Comparison of ENCODE assay signal across 8 cellular contexts in the genomic region with DNA sequence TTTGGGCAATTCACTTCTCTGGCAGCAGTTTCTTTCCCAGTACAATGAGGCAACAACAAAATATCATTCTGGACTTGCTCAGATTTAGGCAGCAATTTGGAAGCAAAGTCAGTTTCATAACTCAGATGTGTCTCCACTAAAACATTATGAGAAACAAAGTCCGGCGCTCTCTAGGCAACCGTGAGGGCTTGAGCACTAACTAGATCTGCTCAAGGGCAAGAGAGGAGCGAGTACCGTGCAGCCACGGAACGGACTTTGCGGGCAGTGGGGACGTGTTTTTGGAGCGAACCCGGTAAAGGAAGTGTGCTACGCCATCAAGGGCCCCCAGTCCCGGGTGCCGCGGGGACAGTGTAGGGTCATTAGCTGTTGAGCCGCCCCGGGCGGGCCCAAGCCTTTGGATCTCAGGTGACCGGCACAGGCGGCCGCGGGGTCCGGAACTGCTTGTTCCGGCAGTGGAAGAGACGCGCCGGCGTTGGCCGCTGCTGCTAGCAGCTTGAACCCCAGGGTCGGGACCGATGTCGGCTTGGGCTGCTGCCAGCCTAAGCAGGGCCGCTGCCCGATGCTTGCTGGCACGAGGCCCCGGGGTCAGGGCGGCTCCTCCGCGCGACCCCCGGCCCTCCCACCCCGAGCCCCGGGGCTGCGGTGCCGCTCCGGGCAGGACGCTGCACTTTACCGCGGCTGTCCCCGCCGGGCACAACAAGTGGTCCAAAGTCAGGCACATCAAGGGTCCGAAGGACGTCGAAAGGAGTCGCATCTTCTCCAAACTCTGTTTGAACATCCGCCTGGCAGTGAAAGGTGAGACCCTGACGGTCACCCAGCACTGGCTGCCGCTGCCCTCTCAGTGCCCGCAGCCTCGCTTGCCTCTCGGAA. TPM values are rescaled to one million over a fixed set of nuclear protein-coding genes. Genes with fewer than 3 reads are reported as not detected.
DNase-seq lines count a peak whose midpoint lies in the region; ATAC-seq and TF ChIP-seq lines count a peak whose summit lies in the region.

A gene (plus strand): TSS at position 327 of the 870 bp plus-strand sequence. CDS start 189 bp downstream, at position 516.

- H3K4me3 Mint-ChIP-seq in activated T-helper 1 cell treated with anti-CD3 and anti-CD28 coated beads, Interleukin-12 subunit alpha, Interleukin-12 subunit beta, Interleukin-2, Interleukin-4 antibody, amounts not matched to agents 30 ng/mL and 10 ng/mL and 1 ng/mL, durations not matched to agents 14 hours and 24 hours and 36 hours, result peak within 1 kb of the TSS; percentile 99
- peak within 1 kb of the TSS; percentile 92 to 97 (median 95) for H3K4me3 Mint-ChIP-seq in naive thymus-derived CD4-positive, alpha-beta T cell
- H3K4me3 Mint-ChIP-seq in stimulated activated effector memory CD8-positive, alpha-beta T cell treated with anti-CD3 and anti-CD28 coated beads, Interleukin-12 subunit alpha, Interleukin-12 subunit beta, amount 100 ng/mL, for 72 hours, result peak within 1 kb of the TSS; percentile 84

- POLR2A ChIA-PET in naive thymus-derived CD4-positive, alpha-beta T cell (lab: Charles Lee), result interaction anchor here (0.6 to 3.5 kb wide), 16 partner anchors 10 to 635 kb away, joined by 3 to 15 read pairs (median 3); a partner anchor contains a TSS

- H3K4me1 ChIP-seq in naive thymus-derived CD4-positive, alpha-beta T cell (ENCODE audit: control insufficient read depth in 2 of 2, insufficient read depth in 2 of 2, low read length in 2 of 2), result peaks cover 17 to 34% of the 10 kb centered on the region in 2 donors

- H3K9me3 ChIP-seq in naive thymus-derived CD4-positive, alpha-beta T cell (ENCODE audit: control insufficient read depth in 2 of 3, low read length in 3 of 3), result no peaks in the 10 kb centered on the region

- CTCF ChIA-PET in naive thymus-derived CD4-positive, alpha-beta T cell (lab: Charles Lee), result interaction anchor here (0.6 to 0.8 kb wide), 2 partner anchors 11 to 150 kb away, joined by 3 read pairs; no protein-coding TSS in a partner anchor

- peak within 1 kb of the TSS; percentile 86 for H3K27ac ChIP-seq in naive thymus-derived CD4-positive, alpha-beta T cell (ENCODE audit: low read depth, low read length)

- intact Hi-C loops in activated T-helper 1 cell treated with anti-CD3 and anti-CD28 coated beads, Interleukin-12 subunit alpha, Interleukin-12 subunit beta, Interleukin-2, Interleukin-4 antibody, amounts not matched to agents 30 ng/mL and 10 ng/mL and 1 ng/mL, durations not matched to agents 14 hours and 24 hours and 36 hours (cut with micrococcal nuclease), result loop anchor here (1.0 kb wide), 4 partner anchors 11 to 78 kb away; a partner anchor contains a TSS
- intact Hi-C loops in naive thymus-derived CD4-positive, alpha-beta T cell (cut with micrococcal nuclease), result loop anchor here (1.0 to 10.0 kb wide), 6 partner anchors 11 to 244 kb away; a partner anchor contains a TSS

- peak within 1 kb of the TSS; percentile 92 for H3K4me3 ChIP-seq in fibroblast of mammary gland (ENCODE audit: control insufficient read depth, low read depth, low read length)
- H3K4me3 ChIP-seq in naive thymus-derived CD4-positive, alpha-beta T cell (ENCODE audit: low read length), result peak within 1 kb of the TSS; percentile 68

- peaks cover 13% of the 10 kb centered on the region for H3K36me3 Mint-ChIP-seq in activated T-helper 1 cell treated with anti-CD3 and anti-CD28 coated beads, Interleukin-12 subunit alpha, Interleukin-12 subunit beta, Interleukin-2, Interleukin-4 antibody, amounts not matched to agents 30 ng/mL and 10 ng/mL and 1 ng/mL, durations not matched to agents 14 hours and 24 hours and 36 hours (ENCODE audit: low read depth)
- H3K36me3 Mint-ChIP-seq in naive thymus-derived CD4-positive, alpha-beta T cell, result peaks cover 5 to 12% (median 6%) of the 10 kb centered on the region in 5 donors
- peaks cover 27% of the 10 kb centered on the region for H3K36me3 Mint-ChIP-seq in stimulated activated effector memory CD8-positive, alpha-beta T cell treated with anti-CD3 and anti-CD28 coated beads, Interleukin-12 subunit alpha, Interleukin-12 subunit beta, amount 100 ng/mL, for 72 hours

- no peaks in the 10 kb centered on the region for H3K27me3 Mint-ChIP-seq in activated T-helper 1 cell treated with anti-CD3 and anti-CD28 coated beads, Interleukin-12 subunit alpha, Interleukin-12 subunit beta, Interleukin-2, Interleukin-4 antibody, amounts not matched to agents 30 ng/mL and 10 ng/mL and 1 ng/mL, durations not matched to agents 14 hours and 24 hours and 36 hours (ENCODE audit: insufficient read depth)
- no peaks in the 10 kb centered on the region for H3K27me3 Mint-ChIP-seq in naive thymus-derived CD4-positive, alpha-beta T cell

- peak within 1 kb of the TSS; percentile 94 for H3K27ac Mint-ChIP-seq in activated T-helper 1 cell treated with anti-CD3 and anti-CD28 coated beads, Interleukin-12 subunit alpha, Interleukin-12 subunit beta, Interleukin-2, Interleukin-4 antibody, amounts not matched to agents 30 ng/mL and 10 ng/mL and 1 ng/mL, durations not matched to agents 14 hours and 24 hours and 36 hours
- peak within 1 kb of the TSS; percentile 93 to 98 (median 97) for H3K27ac Mint-ChIP-seq in naive thymus-derived CD4-positive, alpha-beta T cell
- peak within 1 kb of the TSS; percentile 94 for H3K27ac Mint-ChIP-seq in stimulated activated effector memory CD8-positive, alpha-beta T cell treated with anti-CD3 and anti-CD28 coated beads, Interleukin-12 subunit alpha, Interleukin-12 subunit beta, amount 100 ng/mL, for 72 hours

- no peak for TF ChIP-seq CTCF in fibroblast of mammary gland (conservative IDR thresholded peaks at IDR 0.05; ENCODE audit: control insufficient read depth, insufficient read depth, low read depth, low read length)

- peak; percentile 67 for DNase-seq in DMS79 treated with DMSO at 0.1 percent for 48 hours (lab: John Stamatoyannopoulos, UW)
- peak; percentile 79 for DNase-seq in LHCN-M2 (ENCODE audit: low read depth)
- DNase-seq in RPMI8226, result peak; percentile 87
- peak; percentile 75 for DNase-seq in activated T-helper 1 cell treated with anti-CD3 and anti-CD28 coated beads, Interleukin-12 subunit alpha, Interleukin-12 subunit beta, Interleukin-2, Interleukin-4 antibody, amounts not matched to agents 30 ng/mL and 10 ng/mL and 1 ng/mL, durations not matched to agents 14 hours and 24 hours and 36 hours (ENCODE audit: low spot score)
- peak; percentile 82 for DNase-seq in fibroblast of mammary gland (ENCODE audit: low read depth)
- peak; percentile 54 to 83 (median 71) for DNase-seq in naive thymus-derived CD4-positive, alpha-beta T cell
- DNase-seq in stimulated activated effector memory CD8-positive, alpha-beta T cell treated with anti-CD3 and anti-CD28 coated beads, Interleukin-12 subunit alpha, Interleukin-12 subunit beta, amount 100 ng/mL, for 72 hours (ENCODE audit: low spot score in 2 of 2), result peak; percentile 73 to 94

- peaks cover 26% of the 10 kb centered on the region for H3K4me1 Mint-ChIP-seq in activated T-helper 1 cell treated with anti-CD3 and anti-CD28 coated beads, Interleukin-12 subunit alpha, Interleukin-12 subunit beta, Interleukin-2, Interleukin-4 antibody, amounts not matched to agents 30 ng/mL and 10 ng/mL and 1 ng/mL, durations not matched to agents 14 hours and 24 hours and 36 hours (ENCODE audit: low read depth)
- H3K4me1 Mint-ChIP-seq in naive thymus-derived CD4-positive, alpha-beta T cell, result peaks cover 19 to 38% (median 25%) of the 10 kb centered on the region in 7 donors
- H3K4me1 Mint-ChIP-seq in stimulated activated effector memory CD8-positive, alpha-beta T cell treated with anti-CD3 and anti-CD28 coated beads, Interleukin-12 subunit alpha, Interleukin-12 subunit beta, amount 100 ng/mL, for 72 hours, result peaks cover 37% of the 10 kb centered on the region

- H3K27me3 ChIP-seq in naive thymus-derived CD4-positive, alpha-beta T cell (ENCODE audit: control insufficient read depth in 2 of 2, insufficient read depth in 2 of 2, low read length in 2 of 2), result no peaks in the 10 kb centered on the region

- no peaks in the 10 kb centered on the region for H3K9me3 Mint-ChIP-seq in activated T-helper 1 cell treated with anti-CD3 and anti-CD28 coated beads, Interleukin-12 subunit alpha, Interleukin-12 subunit beta, Interleukin-2, Interleukin-4 antibody, amounts not matched to agents 30 ng/mL and 10 ng/mL and 1 ng/mL, durations not matched to agents 14 hours and 24 hours and 36 hours
- peaks cover 0 to 2% (median 0%) of the 10 kb centered on the region in 11 donors for H3K9me3 Mint-ChIP-seq in naive thymus-derived CD4-positive, alpha-beta T cell
- no peaks in the 10 kb centered on the region for H3K9me3 Mint-ChIP-seq in stimulated activated effector memory CD8-positive, alpha-beta T cell treated with anti-CD3 and anti-CD28 coated beads, Interleukin-12 subunit alpha, Interleukin-12 subunit beta, amount 100 ng/mL, for 72 hours

- H3K36me3 ChIP-seq in naive thymus-derived CD4-positive, alpha-beta T cell (ENCODE audit: control insufficient read depth in 2 of 3, insufficient read depth in 3 of 3, low read length in 3 of 3), result peaks cover 0 to 19% (median 6%) of the 10 kb centered on the region in 3 experiments

- ATAC-seq in GM21825 (IDR thresholded peaks at IDR 0.05; ENCODE audit: unreplicated experiment), result peak; percentile 86
- ATAC-seq in naive thymus-derived CD4-positive, alpha-beta T cell, result peak; percentile 96
- ATAC-seq in stimulated activated effector memory CD8-positive, alpha-beta T cell treated with anti-CD3 and anti-CD28 coated beads, Interleukin-12 subunit alpha, Interleukin-12 subunit beta, amount 100 ng/mL, for 72 hours, result peak; percentile 92

RNA-seq across cellular contexts. Expression of the gene that starts here (rescaled TPM):
- 18.3 and 18.6 TPM in 2 replicates for total RNA-seq in LHCN-M2 (2014; rRNA removed)
- 26.9 TPM for polyA plus RNA-seq in LHCN-M2 (2012)
- total RNA-seq in activated T-helper 1 cell treated with anti-CD3 and anti-CD28 coated beads, Interleukin-12 subunit alpha, Interleukin-12 subunit beta, Interleukin-2, Interleukin-4 antibody, amounts not matched to agents 30 ng/mL and 10 ng/mL and 1 ng/mL, durations not matched to agents 14 hours and 24 hours and 36 hours, result 30.8 and 32.0 TPM in 2 replicates
- 10 to 100 TPM; 11.1 to 20.3 (median 15.2) TPM for total RNA-seq in naive thymus-derived CD4-positive, alpha-beta T cell
- 10 to 100 TPM; 20.4 to 21.2 TPM for polyA plus RNA-seq in naive thymus-derived CD4-positive, alpha-beta T cell

Comparison
In these comparisons a context has a peak if more than half of its experiments do, and no peak if none do; other contexts are left out.
1. Peak in every context shown above with its lines: DNase-seq, ATAC-seq, H3K4me3 ChIP-seq and H3K27ac ChIP-seq.